In the genomic region with DNA sequence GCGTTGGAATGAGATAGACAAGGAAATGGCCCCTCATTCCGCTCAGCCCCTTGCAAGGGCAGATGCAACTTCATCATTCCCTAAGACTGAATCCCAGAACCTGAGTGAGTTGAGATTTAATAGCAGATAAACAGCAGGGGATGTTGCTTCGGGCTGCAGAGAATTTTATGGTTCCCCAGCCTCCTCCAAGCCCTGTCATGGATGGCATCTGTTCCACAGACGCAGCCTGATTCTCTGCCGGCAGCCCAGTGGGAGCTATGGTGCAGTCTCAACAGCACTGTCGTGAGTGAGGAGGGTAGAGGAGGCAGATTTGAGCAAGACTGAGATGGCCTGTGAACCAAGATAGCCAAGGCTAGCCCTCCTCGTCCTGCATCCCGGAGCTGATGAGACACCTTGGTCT, we compare ENCODE assay signal across 17 cellular contexts. TPM values are rescaled to one million over a fixed set of nuclear protein-coding genes. Genes with fewer than 3 reads are reported as not detected.
A peak's percentile ranks its signal among the peaks of the same experiment; 100 is the strongest.
DNase-seq lines count a peak whose midpoint lies in the region; ATAC-seq and TF ChIP-seq lines count a peak whose summit lies in the region.
"Had no signal": no experiment of that assay in that cellular context is flagged by ENCODE, and none has a peak within 500 bp of the region (broad histone marks: within the 10 kb centered on the region; RNA-seq: fewer than 3 reads in every experiment).

No MANE protein-coding gene starts in this region.

- no peak overlapping the region for H4K8ac ChIP-seq in neuronal stem cell (ENCODE audit: low read depth, low read length)

- peak; percentile 44 for DNase-seq in A673 (ENCODE audit: low spot score)
- DNase-seq in ELF-1 (ENCODE audit: low read depth, low spot score): peak; percentile 33
- DNase-seq in cerebellar cortex (ENCODE audit: low spot score): peak; percentile 4
- DNase-seq in neuronal stem cell (ENCODE audit: low spot score): no peak
- no peak for DNase-seq in H4 (ENCODE audit: low spot score)
- DNase-seq: COR-L47, GOT3, HFFc6, NCI-H2029 treated with DMSO at 0.1 percent for 48 hours, NCI-H748 treated with DMSO at 0.1 percent for 48 hours, PC-3 had no signal

- H3K4me3 ChIP-seq in A673 (ENCODE audit: low read depth, low read length, poor library complexity, severe bottlenecking) (no peak overlapping the region), neuronal stem cell (ENCODE audit: low read length in 2 of 2) (no peak overlapping the region)
- H3K4me3 ChIP-seq: K562, SJSA1 had no signal

- no peak overlapping the region for H4K91ac ChIP-seq in neuronal stem cell (ENCODE audit: low read depth, low read length, poor library complexity)

- H3K18ac ChIP-seq in neuronal stem cell (ENCODE audit: low read length): peak overlapping the region; percentile 20

- no peak for TF ChIP-seq CTCF in A673 (conservative IDR thresholded peaks at IDR 0.05; ENCODE audit: low read depth, low read length)

- H3K23ac ChIP-seq in neuronal stem cell (ENCODE audit: low read depth, low read length, poor library complexity): no peak overlapping the region

- no peak overlapping the region for H3K14ac ChIP-seq in neuronal stem cell (ENCODE audit: low read length)

- WGBS in neuronal stem cell (ENCODE audit: extremely low coverage in 2 of 2, insufficient read length in 2 of 2, insufficient replicate concordance in 1 of 2), 2 donors: no CpG with 5 or more reads among the region's 8 CpGs

- intact Hi-C loops in A673 (cut with micrococcal nuclease; ENCODE audit: unreplicated experiment): no loop called here

- no peak overlapping the region for H2AK5ac ChIP-seq in neuronal stem cell (ENCODE audit: low read depth, low read length)

- CTCF ChIA-PET in A673 (lab: Charles Lee): no interaction called here

- no peaks in the 10 kb centered on the region for H3K36me3 ChIP-seq in A673 (ENCODE audit: insufficient read depth, low read length, poor library complexity, severe bottlenecking)
- H3K36me3 ChIP-seq in neuronal stem cell (replicated peaks in 1 of 2; ENCODE audit: control insufficient read depth in 2 of 2, insufficient read depth in 2 of 2, low read length in 2 of 2): no peaks in the 10 kb centered on the region
- H3K36me3 ChIP-seq: SJSA1 had no signal

- H2BK12ac ChIP-seq in neuronal stem cell (ENCODE audit: low read length): no peak overlapping the region

- BruUV-seq in A673 (replicated peaks; lab: Mats Ljungman, UMichigan): no TSS peak

- H3K4me1 ChIP-seq in A673 (ENCODE audit: insufficient read depth, low read length, poor library complexity, severe bottlenecking) (no peaks in the 10 kb centered on the region), neuronal stem cell (ENCODE audit: control insufficient read depth in 2 of 2, insufficient read depth in 1 of 2, low read depth in 1 of 2, low read length in 2 of 2) (no peaks in the 10 kb centered on the region)
- H3K4me1 ChIP-seq: SJSA1 had no signal

- H3K79me1 ChIP-seq in neuronal stem cell (ENCODE audit: low read depth, low read length): no peaks in the 10 kb centered on the region

- H3K27me3 ChIP-seq in A673 (replicated peaks; ENCODE audit: insufficient read depth, low read depth, low read length, poor library complexity): peaks cover 17% of the 10 kb centered on the region
- H3K27me3 ChIP-seq in neuronal stem cell (ENCODE audit: control insufficient read depth in 3 of 3, insufficient read depth in 3 of 3, low read depth in 1 of 3, low read length in 3 of 3): peaks cover 0 to 3% (median 0%) of the 10 kb centered on the region in 3 experiments

- no peak overlapping the region for H2BK15ac ChIP-seq in neuronal stem cell (ENCODE audit: low read length)

- POLR2A ChIA-PET in A673 (lab: Charles Lee; ENCODE audit: low non-redundant PET): no interaction called here

- H3K9ac ChIP-seq in neuronal stem cell (ENCODE audit: low read depth, low read length, poor library complexity): no peak overlapping the region

- H3K4ac ChIP-seq in neuronal stem cell (ENCODE audit: low read length): no peak overlapping the region

- H3K9me3 ChIP-seq in A673 (ENCODE audit: low read depth, low read length, poor library complexity, severe bottlenecking): no peaks in the 10 kb centered on the region
- H3K9me3 ChIP-seq in neuronal stem cell (replicated peaks in 1 of 2; ENCODE audit: control insufficient read depth in 2 of 2, insufficient read depth in 1 of 2, low read depth in 1 of 2, low read length in 2 of 2): no peaks in the 10 kb centered on the region
- H3K9me3 ChIP-seq: SJSA1 had no signal

- no peak overlapping the region for H3K27ac ChIP-seq in A673 (ENCODE audit: low read depth, low read length, poor library complexity, severe bottlenecking)
- no peak overlapping the region for H3K27ac ChIP-seq in neuronal stem cell (replicated peaks; ENCODE audit: low read length)
- H3K27ac ChIP-seq: SJSA1 had no signal

- no peak overlapping the region for H2AFZ ChIP-seq in neuronal stem cell (ENCODE audit: low read length)

- no peak overlapping the region for H2BK120ac ChIP-seq in neuronal stem cell (ENCODE audit: low read depth, low read length)

- no peak overlapping the region for H3K4me2 ChIP-seq in neuronal stem cell (ENCODE audit: insufficient read depth, low read length, poor library complexity, severe bottlenecking)

- ATAC-seq in GM18909 (IDR thresholded peaks at IDR 0.05; ENCODE audit: poor library complexity, unreplicated experiment): no peak
- no peak for ATAC-seq in GM21381 (IDR thresholded peaks at IDR 0.05; ENCODE audit: unreplicated experiment)
- ATAC-seq: K562, PC-3 had no signal

- H2BK5ac ChIP-seq in neuronal stem cell (ENCODE audit: low read length): no peak overlapping the region

RNA-seq across cellular contexts. Expression of a gene that starts 48.9 kb away (rescaled TPM):
- not detected in 2 replicates for total RNA-seq in A673 (2021)
- polyA plus RNA-seq in neuronal stem cell (2013, experiment 1 of 2): not detected
- polyA plus RNA-seq in neuronal stem cell (2013, experiment 2 of 2): not detected
- 0.10 TPM in 1 of 2 replicates, not detected in the other for total RNA-seq in H4 (2014; rRNA removed; shearing (Covaris generic))
- total RNA-seq: G401, HFFc6, K562, NCI-H460, SJSA1 had no signal
- polyA plus RNA-seq: K562 had no signal

Comparison
In these comparisons a context has a peak if more than half of its experiments do, and no peak if none do; other contexts are left out.
1. DNase-seq: peak in A673 (single experiment), ELF-1 (single experiment) and cerebellar cortex (single experiment); none in neuronal stem cell (single experiment) and H4 (single experiment).